Comparison of ENCODE assay signal across 8 cellular contexts in the genomic region with DNA sequence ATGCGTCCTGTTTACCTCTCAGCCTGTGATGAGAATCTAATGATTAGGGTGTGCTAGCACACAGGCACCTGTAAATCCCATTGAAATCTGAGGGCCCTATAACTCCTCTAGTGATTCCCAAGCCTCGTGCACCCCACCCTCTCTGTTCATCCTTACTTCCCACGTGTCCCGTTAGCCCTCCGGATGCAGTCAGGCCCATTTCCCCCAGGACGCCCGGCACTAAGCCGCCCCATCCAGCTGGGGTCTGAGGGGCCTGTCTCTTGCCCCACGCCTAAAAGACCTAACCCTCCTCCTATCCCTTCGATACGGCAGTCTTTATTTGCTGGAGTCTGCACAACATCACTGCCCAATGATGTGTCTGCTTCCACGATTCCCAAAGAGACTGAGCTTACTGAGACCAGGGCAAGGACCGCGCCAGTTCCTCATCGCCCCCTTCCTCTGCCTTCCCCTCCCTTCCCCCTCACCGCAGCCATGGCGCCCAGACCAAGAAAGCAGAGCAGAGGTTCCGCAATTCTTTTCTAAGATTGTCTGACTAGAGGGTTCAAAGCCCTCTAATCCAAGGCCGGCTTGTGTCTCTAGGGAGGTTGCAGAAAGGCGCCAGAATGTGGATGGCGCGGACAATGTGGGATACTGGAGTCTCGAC. TPM values are rescaled to one million over a fixed set of nuclear protein-coding genes. Genes with fewer than 3 reads are reported as not detected.
DNase-seq lines count a peak whose midpoint lies in the region; ATAC-seq, FAIRE-seq and TF ChIP-seq lines count a peak whose summit lies in the region.

No MANE protein-coding gene starts in this region.

- peaks cover 38% of the 10 kb centered on the region for H4K20me1 ChIP-seq in Loucy (ENCODE audit: insufficient read depth, low read length, poor library complexity, severe bottlenecking)
- no peaks in the 10 kb centered on the region for H4K20me1 ChIP-seq in keratinocyte (ENCODE audit: control insufficient read depth, extremely low read depth, insufficient read depth, low read length)

- H3K27me3 ChIP-seq in Loucy (ENCODE audit: insufficient read depth, low read length, poor library complexity, severe bottlenecking) (peaks cover 12% of the 10 kb centered on the region), keratinocyte (ENCODE audit: control insufficient read depth, extremely low read depth, insufficient read depth, low read length) (no peaks in the 10 kb centered on the region), stomach smooth muscle (ENCODE audit: control insufficient read depth in 1 of 2, insufficient read depth in 2 of 2, low read length in 2 of 2) (peaks cover 13 to 17% of the 10 kb centered on the region in 2 donors)

- peaks cover 35% of the 10 kb centered on the region for H3K4me1 ChIP-seq in Loucy (ENCODE audit: insufficient read depth, low read length, poor library complexity, severe bottlenecking)
- peaks cover 25% of the 10 kb centered on the region for H3K4me1 ChIP-seq in keratinocyte (ENCODE audit: control insufficient read depth, extremely low read depth, insufficient read depth, low read length)
- H3K4me1 ChIP-seq in stomach smooth muscle (ENCODE audit: control insufficient read depth, insufficient read depth, low read length) = peaks cover 31% of the 10 kb centered on the region

- DNase-seq in AG09309 (ENCODE audit: low read depth) = no peak
- peak; percentile 39 for DNase-seq in amniotic epithelial cell (ENCODE audit: low read depth)
- DNase-seq in keratinocyte (ENCODE audit: low read depth, low spot score) = no peak
- no peak for DNase-seq in GM19240 (ENCODE audit: insufficient read length, low spot score)
- no peak for DNase-seq in putamen (ENCODE audit: low spot score)

- peak overlapping the region; percentile 96 for H3K9ac ChIP-seq in Loucy (ENCODE audit: low read depth, low read length, poor library complexity, severe bottlenecking)
- peak overlapping the region; percentile 69 for H3K9ac ChIP-seq in keratinocyte (ENCODE audit: control insufficient read depth, extremely low read depth, insufficient read depth, low read length)
- peak overlapping the region; percentile 13 to 39 for H3K9ac ChIP-seq in stomach smooth muscle (ENCODE audit: low read length in 2 of 2)

- H3F3A ChIP-seq in Loucy (ENCODE audit: low read depth) = no peaks in the 10 kb centered on the region

- H3K9me1 ChIP-seq in keratinocyte (ENCODE audit: control insufficient read depth, extremely low read depth, insufficient read depth, low read length) = no peaks in the 10 kb centered on the region

- dilution Hi-C loops in keratinocyte (cut with MboI; ENCODE audit: extremely low pct_ligation_motif_present, low sequenced_read_pairs) = no loop called here

- H3K27ac ChIP-seq in keratinocyte (ENCODE audit: control insufficient read depth, insufficient read depth, low read length) (no peak overlapping the region), stomach smooth muscle (ENCODE audit: low read length) (peak overlapping the region; percentile 55)

- H3K9me2 ChIP-seq in Loucy (replicated peaks; ENCODE audit: low read depth, low read length) = no peaks in the 10 kb centered on the region

- H3K79me2 ChIP-seq in Loucy (ENCODE audit: insufficient read depth, low read length) (peaks cover 68% of the 10 kb centered on the region), keratinocyte (ENCODE audit: control insufficient read depth, insufficient read depth, low read length) (peaks cover 37% of the 10 kb centered on the region)

- no peaks in the 10 kb centered on the region for H3K9me3 ChIP-seq in Loucy (ENCODE audit: insufficient read depth, low read depth, low read length)
- no peaks in the 10 kb centered on the region for H3K9me3 ChIP-seq in keratinocyte (ENCODE audit: control insufficient read depth, low read depth, low read length)
- no peaks in the 10 kb centered on the region for H3K9me3 ChIP-seq in stomach smooth muscle (ENCODE audit: control insufficient read depth in 2 of 2, low read length in 2 of 2)

- peak; percentile 2 for ATAC-seq in GM18517 (IDR thresholded peaks at IDR 0.05; ENCODE audit: unreplicated experiment)

- peak overlapping the region; percentile 93 for H3K4me2 ChIP-seq in Loucy (ENCODE audit: low read depth, low read length, poor library complexity, severe bottlenecking)
- peak overlapping the region; percentile 68 for H3K4me2 ChIP-seq in keratinocyte (ENCODE audit: control insufficient read depth, extremely low read depth, insufficient read depth, low read depth, low read length)

- no peak for TF ChIP-seq CTCF in AG09309 (IDR thresholded peaks at IDR 0.05; ENCODE audit: control insufficient read depth, insufficient read depth, low read depth, low read length, missing control alignments)
- no peak for TF ChIP-seq CTCF in Loucy (conservative IDR thresholded peaks at IDR 0.05; ENCODE audit: low read length)
- TF ChIP-seq CTCF in keratinocyte (optimal IDR thresholded peaks at IDR 0.05 in 1 of 3, IDR thresholded peaks at IDR 0.05 in 1 of 3, conservative IDR thresholded peaks at IDR 0.05 in 1 of 3; ENCODE audit: extremely low read depth in 1 of 3, insufficient read depth in 2 of 3, low read length in 3 of 3) = no peak

- no peak overlapping the region; the same call in 1 of the 2 replicates for H2AFZ ChIP-seq in Loucy (ENCODE audit: low read length)
- no peak overlapping the region for H2AFZ ChIP-seq in keratinocyte (ENCODE audit: control insufficient read depth, low read length)

- FAIRE-seq in keratinocyte (lab: Jason Lieb, UNC) = no peak

- H3K4me3 ChIP-seq in AG09309 (ENCODE audit: control insufficient read depth, low read depth, low read length) (peak overlapping the region; percentile 32), Loucy (ENCODE audit: low read length, poor library complexity, severe bottlenecking) (peak overlapping the region; percentile 84), keratinocyte (ENCODE audit: control insufficient read depth in 2 of 3, extremely low read depth in 1 of 3, insufficient read depth in 2 of 3, low read depth in 1 of 3, low read length in 3 of 3) (peak overlapping the region; percentile 59 to 82 (median 81)), stomach smooth muscle (ENCODE audit: low read length in 2 of 2) (peak overlapping the region; percentile 9 to 78)

- H3K36me3 ChIP-seq in Loucy (ENCODE audit: insufficient read depth, low read length) = 0 out of 2 replicates have a peak, but pooled peaks cover 4% of the 10 kb centered on the region
- H3K36me3 ChIP-seq in keratinocyte (ENCODE audit: control insufficient read depth in 2 of 2, extremely low read depth in 1 of 2, insufficient read depth in 2 of 2, low read length in 2 of 2) = peaks cover 2 to 4% of the 10 kb centered on the region in 2 experiments
- H3K36me3 ChIP-seq in stomach smooth muscle (ENCODE audit: control insufficient read depth in 2 of 2, insufficient read depth in 2 of 2, low read length in 2 of 2) = no peaks in the 10 kb centered on the region

RNA-seq across cellular contexts. Expression of a gene that starts 1.0 kb away (rescaled TPM):
- 175 to 319 TPM (median 196 TPM) in 3 replicates for polyA plus RNA-seq in keratinocyte
- polyA plus RNA-seq in keratinocyte (2011; ENCODE audit: low read depth) = 1.8 TPM
- polyA plus RNA-seq in keratinocyte (2011; cell fraction: cytosol; rRNA removed) = 110 and 129 TPM in 2 replicates
- polyA plus RNA-seq in keratinocyte (2011; cell fraction: nucleus; rRNA removed) = 233 and 240 TPM in 2 replicates
- polyA plus RNA-seq in keratinocyte (2012; ENCODE audit: low replicate concordance) = 5.2 and 239 TPM in 2 replicates
- polyA minus RNA-seq in keratinocyte = 429 to 676 TPM (median 455 TPM) in 3 replicates
- polyA minus RNA-seq in keratinocyte (2011; cell fraction: cytosol; rRNA and poly(A)+ RNA removed) = 153 TPM
- 130 and 142 TPM in 2 replicates for polyA minus RNA-seq in keratinocyte (2011; cell fraction: nucleus; rRNA and poly(A)+ RNA removed)

RNA-seq across cellular contexts. Expression of a gene that starts 10.2 kb away (rescaled TPM):
- polyA plus RNA-seq in keratinocyte = 19.0 to 34.0 TPM (median 32.0 TPM) in 3 replicates
- polyA plus RNA-seq in keratinocyte (2011; ENCODE audit: low read depth) = 1.1 TPM
- polyA plus RNA-seq in keratinocyte (2011; cell fraction: cytosol; rRNA removed) = 12.4 and 14.9 TPM in 2 replicates
- 13.5 and 15.2 TPM in 2 replicates for polyA plus RNA-seq in keratinocyte (2011; cell fraction: nucleus; rRNA removed)
- 1.1 and 21.8 TPM in 2 replicates for polyA plus RNA-seq in keratinocyte (2012; ENCODE audit: low replicate concordance)
- 25.3 to 40.2 TPM (median 32.8 TPM) in 3 replicates for polyA minus RNA-seq in keratinocyte
- 24.4 TPM for polyA minus RNA-seq in keratinocyte (2011; cell fraction: cytosol; rRNA and poly(A)+ RNA removed)
- 14.0 and 19.5 TPM in 2 replicates for polyA minus RNA-seq in keratinocyte (2011; cell fraction: nucleus; rRNA and poly(A)+ RNA removed)

RNA-seq across cellular contexts. Expression of a gene that starts 34.3 kb away (rescaled TPM):
- 10.0 to 26.7 TPM (median 25.8 TPM) in 3 replicates for polyA plus RNA-seq in keratinocyte
- polyA plus RNA-seq in keratinocyte (2011; ENCODE audit: low read depth) = 7.0 TPM
- polyA plus RNA-seq in keratinocyte (2011; cell fraction: cytosol; rRNA removed) = 8.0 and 9.4 TPM in 2 replicates
- polyA plus RNA-seq in keratinocyte (2011; cell fraction: nucleus; rRNA removed) = 10.1 and 10.5 TPM in 2 replicates
- 5.0 and 29.4 TPM in 2 replicates for polyA plus RNA-seq in keratinocyte (2012; ENCODE audit: low replicate concordance)
- 10.8 to 24.8 TPM (median 19.8 TPM) in 3 replicates for polyA minus RNA-seq in keratinocyte
- 8.6 TPM for polyA minus RNA-seq in keratinocyte (2011; cell fraction: cytosol; rRNA and poly(A)+ RNA removed)
- 8.4 and 9.7 TPM in 2 replicates for polyA minus RNA-seq in keratinocyte (2011; cell fraction: nucleus; rRNA and poly(A)+ RNA removed)

RNA-seq across cellular contexts. Expression of a gene that starts 34.7 kb away (rescaled TPM):
- 188 to 324 TPM (median 249 TPM) in 3 replicates for polyA plus RNA-seq in keratinocyte
- polyA plus RNA-seq in keratinocyte (2011; ENCODE audit: low read depth) = 8.9 TPM
- 175 and 222 TPM in 2 replicates for polyA plus RNA-seq in keratinocyte (2011; cell fraction: cytosol; rRNA removed)
- 55.4 and 64.3 TPM in 2 replicates for polyA plus RNA-seq in keratinocyte (2011; cell fraction: nucleus; rRNA removed)
- 256 and 286 TPM in 2 replicates for polyA plus RNA-seq in keratinocyte (2012; ENCODE audit: low replicate concordance)
- 95.2 to 174 TPM (median 118 TPM) in 3 replicates for polyA minus RNA-seq in keratinocyte
- polyA minus RNA-seq in keratinocyte (2011; cell fraction: cytosol; rRNA and poly(A)+ RNA removed) = 161 TPM
- polyA minus RNA-seq in keratinocyte (2011; cell fraction: nucleus; rRNA and poly(A)+ RNA removed) = 21.3 and 21.8 TPM in 2 replicates

Comparison
In these comparisons a context has a peak if more than half of its experiments do, and no peak if none do; other contexts are left out.
1. H3K4me3 ChIP-seq: peak in every context shown above with its lines; median percentile 84 in Loucy; 81 in keratinocyte; 44 in stomach smooth muscle; 32 in AG09309.
2. H3K9ac ChIP-seq: peak in every context shown above with its lines; median percentile 96 in Loucy; 69 in keratinocyte; 26 in stomach smooth muscle.